16 cellular contexts compared by ENCODE assay signal in the genomic region with DNA sequence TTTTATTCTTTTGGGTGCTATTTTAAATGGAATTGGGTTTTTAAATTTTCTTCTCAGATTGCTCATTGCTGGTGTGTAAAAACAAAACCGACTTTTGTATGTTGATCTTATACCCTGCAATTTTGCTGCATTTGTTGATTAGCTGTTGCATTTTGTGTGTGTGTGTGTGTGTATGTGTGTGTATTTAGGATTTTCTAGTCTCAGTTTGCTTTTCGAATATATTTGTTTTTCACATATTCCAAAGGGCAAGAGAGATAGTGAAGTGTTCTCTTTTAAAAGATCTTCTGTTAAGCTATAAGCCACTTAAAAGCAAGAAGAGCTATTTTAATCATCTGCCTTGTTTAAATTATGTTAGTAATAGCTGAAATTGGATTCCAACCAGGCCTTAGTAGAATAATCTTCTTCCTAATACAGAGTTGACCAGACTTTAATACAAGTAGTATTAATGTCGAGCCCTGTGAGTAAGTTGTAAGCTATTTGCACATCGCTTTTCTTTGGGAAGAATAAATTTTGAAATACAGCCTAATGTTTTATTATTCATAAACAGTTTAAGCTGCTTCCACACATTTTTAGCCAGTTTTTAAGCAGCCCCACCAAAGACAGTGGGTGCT. TPM values are rescaled to one million over a fixed set of nuclear protein-coding genes. Genes with fewer than 3 reads are reported as not detected.
DNase-seq lines count a peak whose midpoint lies in the region; ATAC-seq and TF ChIP-seq lines count a peak whose summit lies in the region.
"Had no signal": no experiment of that assay in that cellular context is flagged by ENCODE, and none has a peak within 500 bp of the region (broad histone marks: within the 10 kb centered on the region; RNA-seq: fewer than 3 reads in every experiment).

No MANE protein-coding gene starts in this region.

- DNase-seq in activated T-cell treated with anti-CD3 and anti-CD28 coated beads, Interleukin-2, amount 50 U/mL, for 72 hours = no peak
- DNase-seq in activated T-cell treated with anti-CD3 and anti-CD28 coated beads for 4 hours = no peak
- DNase-seq in WTC11 (ENCODE audit: low spot score) = no peak
- no peak for DNase-seq in hepatocyte (ENCODE audit: low spot score)
- DNase-seq in smooth muscle cell (lab: John Stamatoyannopoulos, UW; ENCODE audit: unreplicated experiment) = no peak
- no peak for DNase-seq in lower leg skin (ENCODE audit: low spot score in 2 of 2)
- DNase-seq in activated CD4-positive, alpha-beta T cell treated with anti-CD3 and anti-CD28 coated beads, Interleukin-2, amount 10 ng/mL, durations not matched to agents 7 days and 5 days = no peak
- DNase-seq: 8988T, KBM-7, NCI-H446 had no signal

- no peaks in the 10 kb centered on the region for H3K9me3 Mint-ChIP-seq in activated T-cell treated with anti-CD3 and anti-CD28 coated beads, Interleukin-2, amount 50 U/mL, for 72 hours
- H3K9me3 Mint-ChIP-seq in WTC11 = no peaks in the 10 kb centered on the region
- no peaks in the 10 kb centered on the region for H3K9me3 Mint-ChIP-seq in activated CD4-positive, alpha-beta T cell treated with anti-CD3 and anti-CD28 coated beads, Interleukin-2, amount 10 ng/mL, durations not matched to agents 7 days and 5 days

- H3K9me3 ChIP-seq in hepatocyte (ENCODE audit: low read depth) = no peaks in the 10 kb centered on the region
- no peaks in the 10 kb centered on the region for H3K9me3 ChIP-seq in smooth muscle cell (replicated peaks; ENCODE audit: low read depth)
- H3K9me3 ChIP-seq: BLaER1 had no signal

- no peak overlapping the region for H3K4me3 ChIP-seq in hepatocyte
- H3K4me3 ChIP-seq in smooth muscle cell = no peak overlapping the region
- no peak overlapping the region for H3K4me3 ChIP-seq in lower leg skin (ENCODE audit: low read depth, poor library complexity, severe bottlenecking)
- H3K4me3 ChIP-seq: BLaER1, GM12878 had no signal

- WGBS in hepatocyte (ENCODE audit: low lambda C conversion rate, missing lambda C conversion rate) = 65% methylated on average over 4 of the region's 4 CpGs
- WGBS in smooth muscle cell (ENCODE audit: low lambda C conversion rate) = 48% methylated on average over 4 of the region's 4 CpGs
- 88 to 93% methylated on average over 4 of the region's 4 CpGs for WGBS in lower leg skin, 2 donors

- H3K4me3 Mint-ChIP-seq in activated T-cell treated with anti-CD3 and anti-CD28 coated beads, Interleukin-2, amount 50 U/mL, for 72 hours = no peak overlapping the region
- no peak overlapping the region for H3K4me3 Mint-ChIP-seq in WTC11
- H3K4me3 Mint-ChIP-seq in activated CD4-positive, alpha-beta T cell treated with anti-CD3 and anti-CD28 coated beads, Interleukin-2, amount 10 ng/mL, durations not matched to agents 7 days and 5 days = no peak overlapping the region

- H3K36me3 ChIP-seq in hepatocyte (replicated peaks; ENCODE audit: insufficient read depth, low read depth) (peaks cover 4% of the 10 kb centered on the region), smooth muscle cell (ENCODE audit: low read depth) (peaks cover 18% of the 10 kb centered on the region)

- peak overlapping the region; percentile 87 for H3K27ac Mint-ChIP-seq in activated T-cell treated with anti-CD3 and anti-CD28 coated beads, Interleukin-2, amount 50 U/mL, for 72 hours
- 0 out of 2 replicates have a peak overlapping the region, but pooled peaks have one; percentile 28 for H3K27ac Mint-ChIP-seq in WTC11
- no peak overlapping the region for H3K27ac Mint-ChIP-seq in activated CD4-positive, alpha-beta T cell treated with anti-CD3 and anti-CD28 coated beads, Interleukin-2, amount 10 ng/mL, durations not matched to agents 7 days and 5 days

- no peak overlapping the region for H2AFZ ChIP-seq in hepatocyte
- H2AFZ ChIP-seq in smooth muscle cell (ENCODE audit: low read depth) = no peak overlapping the region

- peaks cover 18% of the 10 kb centered on the region for H3K4me1 Mint-ChIP-seq in activated T-cell treated with anti-CD3 and anti-CD28 coated beads, Interleukin-2, amount 50 U/mL, for 72 hours (ENCODE audit: low read depth)
- H3K4me1 Mint-ChIP-seq in WTC11 = no peaks in the 10 kb centered on the region
- H3K4me1 Mint-ChIP-seq in activated CD4-positive, alpha-beta T cell treated with anti-CD3 and anti-CD28 coated beads, Interleukin-2, amount 10 ng/mL, durations not matched to agents 7 days and 5 days = peaks cover 2% of the 10 kb centered on the region

- ATAC-seq in activated T-cell treated with anti-CD3 and anti-CD28 coated beads, Interleukin-2, amount 50 U/mL, for 72 hours (replicated peaks in 1 of 2) = no peak
- ATAC-seq in WTC11 = no peak
- no peak for ATAC-seq in GM19351 (IDR thresholded peaks at IDR 0.05; ENCODE audit: unreplicated experiment)
- ATAC-seq: GM12878, Panc1, Right ventricle myocardium inferior had no signal

- H3K27me3 Mint-ChIP-seq in activated T-cell treated with anti-CD3 and anti-CD28 coated beads, Interleukin-2, amount 50 U/mL, for 72 hours (ENCODE audit: low read depth) = no peaks in the 10 kb centered on the region
- H3K27me3 Mint-ChIP-seq in WTC11 (ENCODE audit: low read depth) = no peaks in the 10 kb centered on the region
- no peaks in the 10 kb centered on the region for H3K27me3 Mint-ChIP-seq in activated CD4-positive, alpha-beta T cell treated with anti-CD3 and anti-CD28 coated beads, Interleukin-2, amount 10 ng/mL, durations not matched to agents 7 days and 5 days

- H3K9me2 ChIP-seq in hepatocyte (replicated peaks; ENCODE audit: insufficient read depth) = no peaks in the 10 kb centered on the region

- H3K4me2 ChIP-seq in hepatocyte (peak overlapping the region; percentile 23), smooth muscle cell (peak overlapping the region; percentile 66)
- H3K4me2 ChIP-seq: BLaER1 had no signal

- no peaks in the 10 kb centered on the region for H4K20me1 ChIP-seq in hepatocyte (ENCODE audit: insufficient read depth, poor library complexity, severe bottlenecking)
- H4K20me1 ChIP-seq in smooth muscle cell (ENCODE audit: low read depth) = peaks cover 20% of the 10 kb centered on the region
- H4K20me1 ChIP-seq: BLaER1 had no signal

- CTCF ChIA-PET in WTC11 (lab: Charles Lee) = no interaction called here
- CTCF ChIA-PET in activated CD4-positive, alpha-beta T cell treated with anti-CD3 and anti-CD28 coated beads, Interleukin-2, amount 10 ng/mL, durations not matched to agents 7 days and 5 days (lab: Charles Lee) = interaction anchor here (1.2 to 1.8 kb wide), 3 partner anchors 14 to 56 kb away, joined by 3 to 4 read pairs (median 4); no protein-coding TSS in a partner anchor

- peaks cover 9% of the 10 kb centered on the region for H3F3A ChIP-seq in smooth muscle cell (ENCODE audit: low read depth)

- H3K4me1 ChIP-seq in hepatocyte (ENCODE audit: insufficient read depth) (peaks cover 8% of the 10 kb centered on the region), smooth muscle cell (ENCODE audit: low read depth) (no peaks in the 10 kb centered on the region)
- H3K4me1 ChIP-seq: BLaER1 had no signal

- H3K27ac ChIP-seq in hepatocyte (peak overlapping the region; percentile 41), smooth muscle cell (ENCODE audit: low read depth) (peak overlapping the region; percentile 41)
- H3K27ac ChIP-seq: BLaER1, HL-60 had no signal

- POLR2A ChIA-PET in WTC11 (lab: Charles Lee) = no interaction called here
- POLR2A ChIA-PET in activated CD4-positive, alpha-beta T cell treated with anti-CD3 and anti-CD28 coated beads, Interleukin-2, amount 10 ng/mL, durations not matched to agents 7 days and 5 days (lab: Charles Lee) = no interaction called here

- H3K79me2 ChIP-seq in hepatocyte = peaks cover 2% of the 10 kb centered on the region
- peaks cover 4% of the 10 kb centered on the region for H3K79me2 ChIP-seq in smooth muscle cell (ENCODE audit: low read depth)

- no peak overlapping the region for H3K9ac ChIP-seq in smooth muscle cell (ENCODE audit: low read depth)
- H3K9ac ChIP-seq: BLaER1 had no signal

- H3K36me3 Mint-ChIP-seq in activated T-cell treated with anti-CD3 and anti-CD28 coated beads, Interleukin-2, amount 50 U/mL, for 72 hours (ENCODE audit: insufficient read depth in 2 of 2) = peaks cover 11 to 19% of the 10 kb centered on the region in 2 donors
- H3K36me3 Mint-ChIP-seq in WTC11 = peaks cover 33% of the 10 kb centered on the region
- H3K36me3 Mint-ChIP-seq in activated CD4-positive, alpha-beta T cell treated with anti-CD3 and anti-CD28 coated beads, Interleukin-2, amount 10 ng/mL, durations not matched to agents 7 days and 5 days (ENCODE audit: low read depth) = peaks cover 54% of the 10 kb centered on the region

- intact Hi-C loops in lower leg skin (cut with DNase I; ENCODE audit: low total_unique reads) = no loop called here

- H3K27me3 ChIP-seq in hepatocyte (no peaks in the 10 kb centered on the region), smooth muscle cell (ENCODE audit: low read depth) (no peaks in the 10 kb centered on the region)
- H3K27me3 ChIP-seq: BLaER1 had no signal

- TF ChIP-seq CTCF in WTC11 (IDR thresholded peaks at IDR 0.05) = no peak
- TF ChIP-seq CTCF in hepatocyte (IDR thresholded peaks at IDR 0.05; ENCODE audit: poor library complexity) = no peak
- no peak for TF ChIP-seq CTCF in smooth muscle cell (IDR thresholded peaks at IDR 0.05; ENCODE audit: borderline replicate concordance, insufficient read depth, poor library complexity, severe bottlenecking)
- TF ChIP-seq CTCF in lower leg skin (IDR thresholded peaks at IDR 0.05) = no peak

- no peak for TF ChIP-seq POLR2A in lower leg skin (IDR thresholded peaks at IDR 0.05)

RNA-seq across cellular contexts. Expression of gene CLYBL, which starts 47.8 kb away (rescaled TPM):
- total RNA-seq in activated T-cell treated with anti-CD3 and anti-CD28 coated beads, Interleukin-2, amount 50 U/mL, for 72 hours = 10 to 100 TPM; 12.7 to 16.6 TPM
- 8.8 to 17.3 TPM (median 14.7 TPM) in 3 replicates for total RNA-seq in WTC11 (2021)
- total RNA-seq in hepatocyte = 10.0 TPM in 2 replicates
- 11.4 and 12.1 TPM in 2 replicates for polyA plus RNA-seq in hepatocyte
- 4.3 and 12.5 TPM in 2 replicates for total RNA-seq in smooth muscle cell
- polyA plus RNA-seq in smooth muscle cell = 5.8 and 8.1 TPM in 2 replicates
- total RNA-seq in lower leg skin = 1 to 10 TPM; 3.6 to 5.8 (median 4.4) TPM
- total RNA-seq in activated CD4-positive, alpha-beta T cell treated with anti-CD3 and anti-CD28 coated beads, Interleukin-2, amount 10 ng/mL, durations not matched to agents 7 days and 5 days = 10 to 100 TPM; 12.2 to 13.0 TPM

RNA-seq across cellular contexts. Expression of gene TM9SF2, which starts 57.4 kb away (rescaled TPM):
- total RNA-seq in activated T-cell treated with anti-CD3 and anti-CD28 coated beads, Interleukin-2, amount 50 U/mL, for 72 hours = 10 to 100 TPM; 56.8 to 77.2 TPM
- total RNA-seq in WTC11 (2021) (81.9 to 84.0 TPM (median 81.9 TPM) in 3 replicates), hepatocyte (272 and 280 TPM in 2 replicates), smooth muscle cell (272 and 332 TPM in 2 replicates), lower leg skin (100 to 1,000 TPM in 2 of 4 donors, 10 to 100 TPM in 2; 66.5 to 111 (median 88.0) TPM)
- polyA plus RNA-seq in hepatocyte (160 and 184 TPM in 2 replicates), smooth muscle cell (170 and 195 TPM in 2 replicates)
- total RNA-seq in activated CD4-positive, alpha-beta T cell treated with anti-CD3 and anti-CD28 coated beads, Interleukin-2, amount 10 ng/mL, durations not matched to agents 7 days and 5 days = 10 to 100 TPM; 79.2 to 87.9 TPM
